14 cellular contexts compared by ENCODE assay signal in the genomic region with DNA sequence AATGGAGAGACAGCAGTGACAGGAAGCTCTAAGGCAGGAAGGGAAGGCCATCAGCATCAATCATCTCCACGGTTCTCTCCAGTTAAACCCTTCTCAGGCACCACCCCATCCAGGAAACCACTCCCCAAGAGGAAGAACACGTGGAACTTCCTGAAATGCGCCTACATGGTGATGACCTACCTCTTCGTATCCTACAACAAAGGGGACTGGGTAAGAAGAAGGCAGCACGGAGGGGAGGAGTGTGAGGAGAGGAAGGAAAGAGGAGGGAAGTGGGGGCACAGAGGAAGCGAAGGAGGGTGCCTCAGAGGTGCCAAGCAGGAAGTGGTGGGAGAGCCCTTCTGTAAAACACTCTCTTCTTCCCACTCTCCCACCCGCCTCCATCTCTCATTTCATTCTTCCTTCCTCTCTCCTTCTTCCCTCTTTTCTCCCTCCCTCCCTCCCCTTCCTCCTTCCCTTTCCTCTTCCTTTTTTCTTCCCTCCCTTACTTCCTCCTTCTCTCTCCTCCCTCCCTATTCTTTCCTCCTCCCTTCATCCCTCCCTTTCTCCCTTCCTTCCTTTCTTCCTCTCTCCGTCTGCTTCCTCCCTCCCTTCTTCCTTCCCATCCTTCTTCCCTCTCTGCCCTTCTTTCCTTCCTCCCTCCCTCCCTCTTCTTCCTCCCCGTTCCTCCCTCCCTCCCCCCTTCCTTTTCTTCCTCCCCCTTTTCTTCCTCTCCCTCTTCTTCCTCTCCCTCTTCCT. TPM values are rescaled to one million over a fixed set of nuclear protein-coding genes. Genes with fewer than 3 reads are reported as not detected.
DNase-seq lines count a peak whose midpoint lies in the region; ATAC-seq and TF ChIP-seq lines count a peak whose summit lies in the region.
"Had no signal": no experiment of that assay in that cellular context is flagged by ENCODE, and none has a peak within 500 bp of the region (broad histone marks: within the 10 kb centered on the region; RNA-seq: fewer than 3 reads in every experiment).

No MANE protein-coding gene starts in this region.

- no peaks in the 10 kb centered on the region for H3K36me3 ChIP-seq in A673 (ENCODE audit: insufficient read depth, low read length, poor library complexity, severe bottlenecking)
- peaks cover 4% of the 10 kb centered on the region for H3K36me3 ChIP-seq in CD8-positive, alpha-beta T cell (ENCODE audit: insufficient read depth, low read length)
- H3K36me3 ChIP-seq: right atrium auricular region had no signal

- H3K27ac Mint-ChIP-seq in CD8-positive, alpha-beta T cell: peak overlapping the region; percentile 89
- H3K27ac Mint-ChIP-seq in activated T-cell treated with anti-CD3 and anti-CD28 coated beads, Interleukin-2, amount 50 U/mL, for 72 hours: peak overlapping the region; percentile 14
- no peak overlapping the region for H3K27ac Mint-ChIP-seq in chondrocyte (ENCODE audit: unreplicated experiment)

- no TSS peak for BruUV-seq in A673 (replicated peaks; lab: Mats Ljungman, UMichigan)

- CTCF ChIA-PET in A673 (lab: Charles Lee): interaction anchor here (0.6 kb wide), 1 partner anchor 815 kb away, joined by 3 read pairs; no protein-coding TSS in a partner anchor
- CTCF ChIA-PET in CD8-positive, alpha-beta T cell (lab: Charles Lee): no interaction called here

- peaks cover 19% of the 10 kb centered on the region for H3K4me1 Mint-ChIP-seq in CD8-positive, alpha-beta T cell (ENCODE audit: low read depth)
- H3K4me1 Mint-ChIP-seq in activated T-cell treated with anti-CD3 and anti-CD28 coated beads, Interleukin-2, amount 50 U/mL, for 72 hours (ENCODE audit: low read depth): peaks cover 11% of the 10 kb centered on the region
- no peaks in the 10 kb centered on the region for H3K4me1 Mint-ChIP-seq in chondrocyte (ENCODE audit: low read depth)
- H3K4me1 Mint-ChIP-seq: brain had no signal

- peak overlapping the region; percentile 61 for H3K4me3 Mint-ChIP-seq in CD8-positive, alpha-beta T cell
- peak overlapping the region in 1 of 2 donors; percentile 6 for H3K4me3 Mint-ChIP-seq in activated T-cell treated with anti-CD3 and anti-CD28 coated beads, Interleukin-2, amount 50 U/mL, for 72 hours
- H3K4me3 Mint-ChIP-seq in chondrocyte (ENCODE audit: unreplicated experiment): no peak overlapping the region
- H3K4me3 Mint-ChIP-seq: brain had no signal

- DNase-seq in A673 (ENCODE audit: low spot score): peak; percentile 14
- no peak for DNase-seq in CD8-positive, alpha-beta T cell
- no peak for DNase-seq in activated T-cell treated with anti-CD3 and anti-CD28 coated beads, Interleukin-2, amount 50 U/mL, for 72 hours
- peak; percentile 24 for DNase-seq in left kidney (ENCODE audit: low read depth, low spot score)
- no peak for DNase-seq in chondrocyte (ENCODE audit: low spot score)
- no peak for DNase-seq in stimulated activated CD4-positive, alpha-beta T cell treated with anti-CD3 and anti-CD28 coated beads, Interleukin-2, amount 100 ng/mL, for 24 hours
- no peak for DNase-seq in nucleus accumbens (lab: John Stamatoyannopoulos, UW)
- DNase-seq: C1 segment of cervical spinal cord, NCI-H1417, NCI-H526 had no signal

- no peaks in the 10 kb centered on the region for H3K9me3 Mint-ChIP-seq in CD8-positive, alpha-beta T cell
- H3K9me3 Mint-ChIP-seq in activated T-cell treated with anti-CD3 and anti-CD28 coated beads, Interleukin-2, amount 50 U/mL, for 72 hours: peaks cover 0 to 2% of the 10 kb centered on the region in 2 donors
- peaks cover 7% of the 10 kb centered on the region for H3K9me3 Mint-ChIP-seq in chondrocyte (ENCODE audit: low read depth)

- H3K9me3 ChIP-seq in A673 (ENCODE audit: low read depth, low read length, poor library complexity, severe bottlenecking): no peaks in the 10 kb centered on the region
- H3K9me3 ChIP-seq in CD8-positive, alpha-beta T cell (ENCODE audit: low read length): no peaks in the 10 kb centered on the region
- H3K9me3 ChIP-seq: right atrium auricular region had no signal

- H3K27me3 ChIP-seq in A673 (replicated peaks; ENCODE audit: insufficient read depth, low read depth, low read length, poor library complexity): no peaks in the 10 kb centered on the region
- H3K27me3 ChIP-seq in CD8-positive, alpha-beta T cell (ENCODE audit: insufficient read depth, low read length): no peaks in the 10 kb centered on the region
- H3K27me3 ChIP-seq: right atrium auricular region had no signal

- intact Hi-C loops in A673 (cut with micrococcal nuclease; ENCODE audit: unreplicated experiment): no loop called here
- intact Hi-C loops in CD8-positive, alpha-beta T cell (cut with DNase I, micrococcal nuclease): no loop called here

- no peak for ATAC-seq in CD8-positive, alpha-beta T cell
- ATAC-seq in activated T-cell treated with anti-CD3 and anti-CD28 coated beads, Interleukin-2, amount 50 U/mL, for 72 hours (replicated peaks in 1 of 2): no peak
- ATAC-seq in GM18909 (IDR thresholded peaks at IDR 0.05; ENCODE audit: poor library complexity, unreplicated experiment): no peak

- H3K36me3 Mint-ChIP-seq in CD8-positive, alpha-beta T cell: peaks cover 37% of the 10 kb centered on the region
- H3K36me3 Mint-ChIP-seq in activated T-cell treated with anti-CD3 and anti-CD28 coated beads, Interleukin-2, amount 50 U/mL, for 72 hours (ENCODE audit: insufficient read depth in 2 of 2): peaks cover 0 to 5% of the 10 kb centered on the region in 2 donors
- H3K36me3 Mint-ChIP-seq in chondrocyte (ENCODE audit: low read depth): peaks cover 13% of the 10 kb centered on the region

- H3K4me3 ChIP-seq in A673 (ENCODE audit: low read depth, low read length, poor library complexity, severe bottlenecking): no peak overlapping the region
- H3K4me3 ChIP-seq in CD8-positive, alpha-beta T cell (ENCODE audit: low read depth, low read length): no peak overlapping the region
- H3K4me3 ChIP-seq: right atrium auricular region had no signal

- no peak for TF ChIP-seq CTCF in A673 (conservative IDR thresholded peaks at IDR 0.05; ENCODE audit: low read depth, low read length)
- TF ChIP-seq CTCF in CD8-positive, alpha-beta T cell (IDR thresholded peaks at IDR 0.05): no peak
- no peak for TF ChIP-seq CTCF in chondrocyte (IDR thresholded peaks at IDR 0.05)

- POLR2A ChIA-PET in A673 (lab: Charles Lee; ENCODE audit: low non-redundant PET): no interaction called here
- POLR2A ChIA-PET in CD8-positive, alpha-beta T cell (lab: Charles Lee): no interaction called here

- no peak overlapping the region for H3K27ac ChIP-seq in A673 (ENCODE audit: low read depth, low read length, poor library complexity, severe bottlenecking)
- no peak overlapping the region for H3K27ac ChIP-seq in CD8-positive, alpha-beta T cell (ENCODE audit: low read depth, low read length)
- H3K27ac ChIP-seq: right atrium auricular region had no signal

- no peaks in the 10 kb centered on the region for H3K4me1 ChIP-seq in A673 (ENCODE audit: insufficient read depth, low read length, poor library complexity, severe bottlenecking)
- H3K4me1 ChIP-seq in CD8-positive, alpha-beta T cell (ENCODE audit: insufficient read depth, low read length): peaks cover 20% of the 10 kb centered on the region
- H3K4me1 ChIP-seq: right atrium auricular region had no signal

- no peaks in the 10 kb centered on the region for H3K27me3 Mint-ChIP-seq in CD8-positive, alpha-beta T cell (ENCODE audit: low read depth)
- H3K27me3 Mint-ChIP-seq in activated T-cell treated with anti-CD3 and anti-CD28 coated beads, Interleukin-2, amount 50 U/mL, for 72 hours (ENCODE audit: low read depth): no peaks in the 10 kb centered on the region
- no peaks in the 10 kb centered on the region for H3K27me3 Mint-ChIP-seq in chondrocyte (ENCODE audit: low read depth)

RNA-seq across cellular contexts. Expression of gene ZSCAN5A, which starts 12.6 kb away (rescaled TPM):
- total RNA-seq in A673 (2021): 15.5 and 18.8 TPM in 2 replicates
- total RNA-seq in CD8-positive, alpha-beta T cell: 1 to 10 TPM; 4.6 to 7.0 TPM
- 1 to 10 TPM; 8.3 to 8.4 TPM for total RNA-seq in activated T-cell treated with anti-CD3 and anti-CD28 coated beads, Interleukin-2, amount 50 U/mL, for 72 hours
- total RNA-seq in chondrocyte: 1.5 to 9.9 TPM (median 3.8 TPM) in 3 replicates

RNA-seq across cellular contexts. Expression of gene EDDM13, which starts 29.5 kb away (rescaled TPM):
- total RNA-seq in A673 (2021) (not detected in 2 replicates), chondrocyte (not detected in 3 replicates)
- total RNA-seq in CD8-positive, alpha-beta T cell: not detected
- under 1 TPM in 1 of 2 donors, not detected in 1; 0.67 TPM for total RNA-seq in activated T-cell treated with anti-CD3 and anti-CD28 coated beads, Interleukin-2, amount 50 U/mL, for 72 hours
- total RNA-seq: right atrium auricular region, RPMI7951 had no signal

Comparison
In these comparisons a context has a peak if more than half of its experiments do, and no peak if none do; other contexts are left out.
1. DNase-seq: peak in A673 (single experiment) and left kidney (single experiment); none in CD8-positive, alpha-beta T cell (0 of 7), activated T-cell treated with anti-CD3 and anti-CD28 coated beads, Interleukin-2, amount 50 U/mL, for 72 hours (0 of 2), chondrocyte (single experiment), stimulated activated CD4-positive, alpha-beta T cell treated with anti-CD3 and anti-CD28 coated beads, Interleukin-2, amount 100 ng/mL, for 24 hours (0 of 2) and nucleus accumbens (0 of 56).